ENCODE assay signal across 1 cellular context in the genomic region with DNA sequence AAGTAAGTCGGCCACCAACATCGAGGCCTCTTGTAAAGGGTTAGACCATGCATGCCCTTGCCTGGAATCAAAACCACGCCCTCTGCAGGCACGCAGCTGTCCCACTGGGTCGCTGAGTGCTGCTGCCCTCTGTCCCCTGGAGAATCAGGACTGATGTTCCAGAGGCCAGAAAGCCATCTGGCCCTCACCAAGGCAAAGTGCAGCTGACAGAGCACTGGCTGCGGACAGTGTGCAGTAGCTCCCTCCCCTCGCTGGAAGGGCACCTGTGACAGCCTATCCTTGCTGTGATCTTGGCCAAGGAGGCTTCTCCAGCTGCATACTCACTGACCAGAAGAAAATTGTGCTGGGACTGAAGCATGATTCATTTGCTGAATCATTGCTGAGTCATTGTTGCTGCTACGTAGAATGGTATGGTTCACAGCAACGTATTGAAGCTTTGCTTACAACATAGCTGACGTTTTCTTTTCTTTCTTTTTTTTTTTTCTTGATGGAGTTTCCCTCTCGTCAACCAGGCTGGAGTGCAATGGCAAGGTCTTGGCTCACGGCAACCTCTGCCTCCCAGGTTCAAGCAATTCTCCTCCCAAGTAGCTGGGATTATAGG.
TF ChIP-seq lines count a peak whose summit lies in the region.

No MANE protein-coding gene starts in this region.

TF ChIP-seq in K562, 482 proteins besides CTCF, POLR2A, EP300 and RAD21 (continued from another document and continues in another):
- TF ChIP-seq, protein P1, sequence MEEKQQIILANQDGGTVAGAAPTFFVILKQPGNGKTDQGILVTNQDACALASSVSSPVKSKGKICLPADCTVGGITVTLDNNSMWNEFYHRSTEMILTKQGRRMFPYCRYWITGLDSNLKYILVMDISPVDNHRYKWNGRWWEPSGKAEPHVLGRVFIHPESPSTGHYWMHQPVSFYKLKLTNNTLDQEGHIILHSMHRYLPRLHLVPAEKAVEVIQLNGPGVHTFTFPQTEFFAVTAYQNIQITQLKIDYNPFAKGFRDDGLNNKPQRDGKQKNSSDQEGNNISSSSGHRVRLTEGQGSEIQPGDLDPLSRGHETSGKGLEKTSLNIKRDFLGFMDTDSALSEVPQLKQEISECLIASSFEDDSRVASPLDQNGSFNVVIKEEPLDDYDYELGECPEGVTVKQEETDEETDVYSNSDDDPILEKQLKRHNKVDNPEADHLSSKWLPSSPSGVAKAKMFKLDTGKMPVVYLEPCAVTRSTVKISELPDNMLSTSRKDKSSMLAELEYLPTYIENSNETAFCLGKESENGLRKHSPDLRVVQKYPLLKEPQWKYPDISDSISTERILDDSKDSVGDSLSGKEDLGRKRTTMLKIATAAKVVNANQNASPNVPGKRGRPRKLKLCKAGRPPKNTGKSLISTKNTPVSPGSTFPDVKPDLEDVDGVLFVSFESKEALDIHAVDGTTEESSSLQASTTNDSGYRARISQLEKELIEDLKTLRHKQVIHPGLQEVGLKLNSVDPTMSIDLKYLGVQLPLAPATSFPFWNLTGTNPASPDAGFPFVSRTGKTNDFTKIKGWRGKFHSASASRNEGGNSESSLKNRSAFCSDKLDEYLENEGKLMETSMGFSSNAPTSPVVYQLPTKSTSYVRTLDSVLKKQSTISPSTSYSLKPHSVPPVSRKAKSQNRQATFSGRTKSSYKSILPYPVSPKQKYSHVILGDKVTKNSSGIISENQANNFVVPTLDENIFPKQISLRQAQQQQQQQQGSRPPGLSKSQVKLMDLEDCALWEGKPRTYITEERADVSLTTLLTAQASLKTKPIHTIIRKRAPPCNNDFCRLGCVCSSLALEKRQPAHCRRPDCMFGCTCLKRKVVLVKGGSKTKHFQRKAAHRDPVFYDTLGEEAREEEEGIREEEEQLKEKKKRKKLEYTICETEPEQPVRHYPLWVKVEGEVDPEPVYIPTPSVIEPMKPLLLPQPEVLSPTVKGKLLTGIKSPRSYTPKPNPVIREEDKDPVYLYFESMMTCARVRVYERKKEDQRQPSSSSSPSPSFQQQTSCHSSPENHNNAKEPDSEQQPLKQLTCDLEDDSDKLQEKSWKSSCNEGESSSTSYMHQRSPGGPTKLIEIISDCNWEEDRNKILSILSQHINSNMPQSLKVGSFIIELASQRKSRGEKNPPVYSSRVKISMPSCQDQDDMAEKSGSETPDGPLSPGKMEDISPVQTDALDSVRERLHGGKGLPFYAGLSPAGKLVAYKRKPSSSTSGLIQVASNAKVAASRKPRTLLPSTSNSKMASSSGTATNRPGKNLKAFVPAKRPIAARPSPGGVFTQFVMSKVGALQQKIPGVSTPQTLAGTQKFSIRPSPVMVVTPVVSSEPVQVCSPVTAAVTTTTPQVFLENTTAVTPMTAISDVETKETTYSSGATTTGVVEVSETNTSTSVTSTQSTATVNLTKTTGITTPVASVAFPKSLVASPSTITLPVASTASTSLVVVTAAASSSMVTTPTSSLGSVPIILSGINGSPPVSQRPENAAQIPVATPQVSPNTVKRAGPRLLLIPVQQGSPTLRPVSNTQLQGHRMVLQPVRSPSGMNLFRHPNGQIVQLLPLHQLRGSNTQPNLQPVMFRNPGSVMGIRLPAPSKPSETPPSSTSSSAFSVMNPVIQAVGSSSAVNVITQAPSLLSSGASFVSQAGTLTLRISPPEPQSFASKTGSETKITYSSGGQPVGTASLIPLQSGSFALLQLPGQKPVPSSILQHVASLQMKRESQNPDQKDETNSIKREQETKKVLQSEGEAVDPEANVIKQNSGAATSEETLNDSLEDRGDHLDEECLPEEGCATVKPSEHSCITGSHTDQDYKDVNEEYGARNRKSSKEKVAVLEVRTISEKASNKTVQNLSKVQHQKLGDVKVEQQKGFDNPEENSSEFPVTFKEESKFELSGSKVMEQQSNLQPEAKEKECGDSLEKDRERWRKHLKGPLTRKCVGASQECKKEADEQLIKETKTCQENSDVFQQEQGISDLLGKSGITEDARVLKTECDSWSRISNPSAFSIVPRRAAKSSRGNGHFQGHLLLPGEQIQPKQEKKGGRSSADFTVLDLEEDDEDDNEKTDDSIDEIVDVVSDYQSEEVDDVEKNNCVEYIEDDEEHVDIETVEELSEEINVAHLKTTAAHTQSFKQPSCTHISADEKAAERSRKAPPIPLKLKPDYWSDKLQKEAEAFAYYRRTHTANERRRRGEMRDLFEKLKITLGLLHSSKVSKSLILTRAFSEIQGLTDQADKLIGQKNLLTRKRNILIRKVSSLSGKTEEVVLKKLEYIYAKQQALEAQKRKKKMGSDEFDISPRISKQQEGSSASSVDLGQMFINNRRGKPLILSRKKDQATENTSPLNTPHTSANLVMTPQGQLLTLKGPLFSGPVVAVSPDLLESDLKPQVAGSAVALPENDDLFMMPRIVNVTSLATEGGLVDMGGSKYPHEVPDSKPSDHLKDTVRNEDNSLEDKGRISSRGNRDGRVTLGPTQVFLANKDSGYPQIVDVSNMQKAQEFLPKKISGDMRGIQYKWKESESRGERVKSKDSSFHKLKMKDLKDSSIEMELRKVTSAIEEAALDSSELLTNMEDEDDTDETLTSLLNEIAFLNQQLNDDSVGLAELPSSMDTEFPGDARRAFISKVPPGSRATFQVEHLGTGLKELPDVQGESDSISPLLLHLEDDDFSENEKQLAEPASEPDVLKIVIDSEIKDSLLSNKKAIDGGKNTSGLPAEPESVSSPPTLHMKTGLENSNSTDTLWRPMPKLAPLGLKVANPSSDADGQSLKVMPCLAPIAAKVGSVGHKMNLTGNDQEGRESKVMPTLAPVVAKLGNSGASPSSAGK (IDR thresholded peaks at IDR 0.05), result peak; percentile 85
- TF ChIP-seq ZNF766 (CRISPR knock-in tag; conservative IDR thresholded peaks at IDR 0.05) (peak; percentile 92), ATF1 (CRISPR knock-in tag; IDR thresholded peaks at IDR 0.05) (no peak), ATF1 (tag; IDR thresholded peaks at IDR 0.05) (peak; percentile 98), ZNF589 (CRISPR knock-in tag; IDR thresholded peaks at IDR 0.05; ENCODE audit: low read depth) (peak; percentile 92), RNF2 (IDR thresholded peaks at IDR 0.05) (peak; percentile 50), FOXP1 (CRISPR knock-in tag; IDR thresholded peaks at IDR 0.05) (peak; percentile 79), MEF2D (tag; conservative IDR thresholded peaks at IDR 0.05; ENCODE audit: low read depth) (peak; percentile 57), ZNF76 (CRISPR knock-in tag; IDR thresholded peaks at IDR 0.05; ENCODE audit: borderline replicate concordance) (no peak), MAFF (IDR thresholded peaks at IDR 0.05; ENCODE audit: low read length) (peak; percentile 99), DACH1 (IDR thresholded peaks at IDR 0.05; ENCODE audit: partially characterized antibody) (peak; percentile 65), HDAC3 (IDR thresholded peaks at IDR 0.05; ENCODE audit: borderline replicate concordance, partially characterized antibody) (peak; percentile 61), TRIM28 (IDR thresholded peaks at IDR 0.05) (peak; percentile 64; the same call in 1 of the 2 replicates), ZNF668 (CRISPR knock-in tag; IDR thresholded peaks at IDR 0.05) (no peak), BHLHE40 (IDR thresholded peaks at IDR 0.05; ENCODE audit: low read length) (peak; percentile 79), HDAC2 (IDR thresholded peaks at IDR 0.05) (peak; percentile 92), FOS (IDR thresholded peaks at IDR 0.05; ENCODE audit: extremely low read depth, insufficient read length) (peak; percentile 72), NFYB (IDR thresholded peaks at IDR 0.05; ENCODE audit: extremely low read depth, insufficient read length) (no peak), NR2C1 (IDR thresholded peaks at IDR 0.05) (no peak), NR2C1 (tag; IDR thresholded peaks at IDR 0.05) (0 out of 2 replicates have a peak, but pooled peaks have one; percentile 16), CTBP1 (IDR thresholded peaks at IDR 0.05; ENCODE audit: borderline replicate concordance) (peak; percentile 87), TBP (optimal IDR thresholded peaks at IDR 0.05; ENCODE audit: low read depth, low read length) (peak; percentile 38), ARID2 (IDR thresholded peaks at IDR 0.05) (no peak), EWSR1 (IDR thresholded peaks at IDR 0.05; ENCODE audit: borderline replicate concordance, low read depth, partially characterized antibody) (no peak), ZNF316 (IDR thresholded peaks at IDR 0.05) (peak; percentile 100), ARNT (IDR thresholded peaks at IDR 0.05) (peak; percentile 62 to 90), BDP1 (IDR thresholded peaks at IDR 0.05; ENCODE audit: insufficient read depth, insufficient read length) (no peak), SMARCA4 (IDR thresholded peaks at IDR 0.05) (peak; percentile 97), ZBTB17 (CRISPR knock-in tag; IDR thresholded peaks at IDR 0.05) (peak; percentile 80), MTA3 (IDR thresholded peaks at IDR 0.05; ENCODE audit: borderline replicate concordance) (peak; percentile 97)
- TF ChIP-seq, protein P2, sequence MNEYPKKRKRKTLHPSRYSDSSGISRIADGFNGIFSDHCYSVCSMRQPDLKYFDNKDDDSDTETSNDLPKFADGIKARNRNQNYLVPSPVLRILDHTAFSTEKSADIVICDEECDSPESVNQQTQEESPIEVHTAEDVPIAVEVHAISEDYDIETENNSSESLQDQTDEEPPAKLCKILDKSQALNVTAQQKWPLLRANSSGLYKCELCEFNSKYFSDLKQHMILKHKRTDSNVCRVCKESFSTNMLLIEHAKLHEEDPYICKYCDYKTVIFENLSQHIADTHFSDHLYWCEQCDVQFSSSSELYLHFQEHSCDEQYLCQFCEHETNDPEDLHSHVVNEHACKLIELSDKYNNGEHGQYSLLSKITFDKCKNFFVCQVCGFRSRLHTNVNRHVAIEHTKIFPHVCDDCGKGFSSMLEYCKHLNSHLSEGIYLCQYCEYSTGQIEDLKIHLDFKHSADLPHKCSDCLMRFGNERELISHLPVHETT (CRISPR knock-in tag; conservative IDR thresholded peaks at IDR 0.05 in 1 of 2, IDR thresholded peaks at IDR 0.05 in 1 of 2), result 0 out of 4 replicates have a peak, but pooled peaks of 1 of the 2 experiments have one; percentile 34
- TF ChIP-seq, protein P3, sequence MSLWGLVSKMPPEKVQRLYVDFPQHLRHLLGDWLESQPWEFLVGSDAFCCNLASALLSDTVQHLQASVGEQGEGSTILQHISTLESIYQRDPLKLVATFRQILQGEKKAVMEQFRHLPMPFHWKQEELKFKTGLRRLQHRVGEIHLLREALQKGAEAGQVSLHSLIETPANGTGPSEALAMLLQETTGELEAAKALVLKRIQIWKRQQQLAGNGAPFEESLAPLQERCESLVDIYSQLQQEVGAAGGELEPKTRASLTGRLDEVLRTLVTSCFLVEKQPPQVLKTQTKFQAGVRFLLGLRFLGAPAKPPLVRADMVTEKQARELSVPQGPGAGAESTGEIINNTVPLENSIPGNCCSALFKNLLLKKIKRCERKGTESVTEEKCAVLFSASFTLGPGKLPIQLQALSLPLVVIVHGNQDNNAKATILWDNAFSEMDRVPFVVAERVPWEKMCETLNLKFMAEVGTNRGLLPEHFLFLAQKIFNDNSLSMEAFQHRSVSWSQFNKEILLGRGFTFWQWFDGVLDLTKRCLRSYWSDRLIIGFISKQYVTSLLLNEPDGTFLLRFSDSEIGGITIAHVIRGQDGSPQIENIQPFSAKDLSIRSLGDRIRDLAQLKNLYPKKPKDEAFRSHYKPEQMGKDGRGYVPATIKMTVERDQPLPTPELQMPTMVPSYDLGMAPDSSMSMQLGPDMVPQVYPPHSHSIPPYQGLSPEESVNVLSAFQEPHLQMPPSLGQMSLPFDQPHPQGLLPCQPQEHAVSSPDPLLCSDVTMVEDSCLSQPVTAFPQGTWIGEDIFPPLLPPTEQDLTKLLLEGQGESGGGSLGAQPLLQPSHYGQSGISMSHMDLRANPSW (CRISPR knock-in tag; IDR thresholded peaks at IDR 0.05), result no peak
- TF ChIP-seq, protein P4, sequence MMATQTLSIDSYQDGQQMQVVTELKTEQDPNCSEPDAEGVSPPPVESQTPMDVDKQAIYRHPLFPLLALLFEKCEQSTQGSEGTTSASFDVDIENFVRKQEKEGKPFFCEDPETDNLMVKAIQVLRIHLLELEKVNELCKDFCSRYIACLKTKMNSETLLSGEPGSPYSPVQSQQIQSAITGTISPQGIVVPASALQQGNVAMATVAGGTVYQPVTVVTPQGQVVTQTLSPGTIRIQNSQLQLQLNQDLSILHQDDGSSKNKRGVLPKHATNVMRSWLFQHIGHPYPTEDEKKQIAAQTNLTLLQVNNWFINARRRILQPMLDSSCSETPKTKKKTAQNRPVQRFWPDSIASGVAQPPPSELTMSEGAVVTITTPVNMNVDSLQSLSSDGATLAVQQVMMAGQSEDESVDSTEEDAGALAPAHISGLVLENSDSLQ (IDR thresholded peaks at IDR 0.05), result peak; percentile 97
- TF ChIP-seq, protein P5, sequence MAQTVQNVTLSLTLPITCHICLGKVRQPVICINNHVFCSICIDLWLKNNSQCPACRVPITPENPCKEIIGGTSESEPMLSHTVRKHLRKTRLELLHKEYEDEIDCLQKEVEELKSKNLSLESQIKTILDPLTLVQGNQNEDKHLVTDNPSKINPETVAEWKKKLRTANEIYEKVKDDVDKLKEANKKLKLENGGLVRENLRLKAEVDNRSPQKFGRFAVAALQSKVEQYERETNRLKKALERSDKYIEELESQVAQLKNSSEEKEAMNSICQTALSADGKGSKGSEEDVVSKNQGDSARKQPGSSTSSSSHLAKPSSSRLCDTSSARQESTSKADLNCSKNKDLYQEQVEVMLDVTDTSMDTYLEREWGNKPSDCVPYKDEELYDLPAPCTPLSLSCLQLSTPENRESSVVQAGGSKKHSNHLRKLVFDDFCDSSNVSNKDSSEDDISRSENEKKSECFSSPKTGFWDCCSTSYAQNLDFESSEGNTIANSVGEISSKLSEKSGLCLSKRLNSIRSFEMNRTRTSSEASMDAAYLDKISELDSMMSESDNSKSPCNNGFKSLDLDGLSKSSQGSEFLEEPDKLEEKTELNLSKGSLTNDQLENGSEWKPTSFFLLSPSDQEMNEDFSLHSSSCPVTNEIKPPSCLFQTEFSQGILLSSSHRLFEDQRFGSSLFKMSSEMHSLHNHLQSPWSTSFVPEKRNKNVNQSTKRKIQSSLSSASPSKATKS (CRISPR knock-in tag; IDR thresholded peaks at IDR 0.05), result no peak
- TF ChIP-seq, protein P6, sequence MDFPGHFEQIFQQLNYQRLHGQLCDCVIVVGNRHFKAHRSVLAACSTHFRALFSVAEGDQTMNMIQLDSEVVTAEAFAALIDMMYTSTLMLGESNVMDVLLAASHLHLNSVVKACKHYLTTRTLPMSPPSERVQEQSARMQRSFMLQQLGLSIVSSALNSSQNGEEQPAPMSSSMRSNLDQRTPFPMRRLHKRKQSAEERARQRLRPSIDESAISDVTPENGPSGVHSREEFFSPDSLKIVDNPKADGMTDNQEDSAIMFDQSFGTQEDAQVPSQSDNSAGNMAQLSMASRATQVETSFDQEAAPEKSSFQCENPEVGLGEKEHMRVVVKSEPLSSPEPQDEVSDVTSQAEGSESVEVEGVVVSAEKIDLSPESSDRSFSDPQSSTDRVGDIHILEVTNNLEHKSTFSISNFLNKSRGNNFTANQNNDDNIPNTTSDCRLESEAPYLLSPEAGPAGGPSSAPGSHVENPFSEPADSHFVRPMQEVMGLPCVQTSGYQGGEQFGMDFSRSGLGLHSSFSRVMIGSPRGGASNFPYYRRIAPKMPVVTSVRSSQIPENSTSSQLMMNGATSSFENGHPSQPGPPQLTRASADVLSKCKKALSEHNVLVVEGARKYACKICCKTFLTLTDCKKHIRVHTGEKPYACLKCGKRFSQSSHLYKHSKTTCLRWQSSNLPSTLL (IDR thresholded peaks at IDR 0.05), result no peak
- TF ChIP-seq, protein P7, sequence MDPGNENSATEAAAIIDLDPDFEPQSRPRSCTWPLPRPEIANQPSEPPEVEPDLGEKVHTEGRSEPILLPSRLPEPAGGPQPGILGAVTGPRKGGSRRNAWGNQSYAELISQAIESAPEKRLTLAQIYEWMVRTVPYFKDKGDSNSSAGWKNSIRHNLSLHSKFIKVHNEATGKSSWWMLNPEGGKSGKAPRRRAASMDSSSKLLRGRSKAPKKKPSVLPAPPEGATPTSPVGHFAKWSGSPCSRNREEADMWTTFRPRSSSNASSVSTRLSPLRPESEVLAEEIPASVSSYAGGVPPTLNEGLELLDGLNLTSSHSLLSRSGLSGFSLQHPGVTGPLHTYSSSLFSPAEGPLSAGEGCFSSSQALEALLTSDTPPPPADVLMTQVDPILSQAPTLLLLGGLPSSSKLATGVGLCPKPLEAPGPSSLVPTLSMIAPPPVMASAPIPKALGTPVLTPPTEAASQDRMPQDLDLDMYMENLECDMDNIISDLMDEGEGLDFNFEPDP (CRISPR knock-in tag; IDR thresholded peaks at IDR 0.05), result 0 out of 2 replicates have a peak, but pooled peaks have one; percentile 22
